10 cellular contexts compared by ENCODE assay signal in genomic region chr5:172185096-172185461, GRCh38. TPM values are rescaled to one million over a fixed set of nuclear protein-coding genes. Genes with fewer than 3 reads are reported as not detected.
DNase-seq lines count a peak whose midpoint lies in the region; ATAC-seq and TF ChIP-seq lines count a peak whose summit lies in the region.
"Had no signal": no experiment of that assay in that cellular context is flagged by ENCODE, and none has a peak within 500 bp of the region (broad histone marks: within the 10 kb centered on the region; RNA-seq: fewer than 3 reads in every experiment).

No MANE protein-coding gene starts in this region.

- no peak for TF ChIP-seq POLR2A in erythroblast (IDR thresholded peaks at IDR 0.05; ENCODE audit: low read length)

- H3K27me3 ChIP-seq in RWPE2 (ENCODE audit: insufficient read depth, poor library complexity, severe bottlenecking) = no peaks in the 10 kb centered on the region

- H3K4me3 Mint-ChIP-seq in endothelial cell (ENCODE audit: unreplicated experiment) = peak overlapping the region; percentile 71
- peak overlapping the region; percentile 97 for H3K4me3 Mint-ChIP-seq in stimulated activated memory B cell treated with anti-CD40 and anti-IgM and Interleukin-4, amounts not matched to agents 10 μg/mL and 1 μg/mL and 100 μg/mL, for 72 hours

- no peaks in the 10 kb centered on the region for H3K9me3 ChIP-seq in RWPE2 (ENCODE audit: severe bottlenecking)

- no peaks in the 10 kb centered on the region for H3K9me3 Mint-ChIP-seq in endothelial cell (ENCODE audit: unreplicated experiment)
- H3K9me3 Mint-ChIP-seq in stimulated activated memory B cell treated with anti-CD40 and anti-IgM and Interleukin-4, amounts not matched to agents 10 μg/mL and 1 μg/mL and 100 μg/mL, for 72 hours = no peaks in the 10 kb centered on the region

- peaks cover 7% of the 10 kb centered on the region for H3K36me3 Mint-ChIP-seq in endothelial cell (ENCODE audit: low read depth, unreplicated experiment)
- H3K36me3 Mint-ChIP-seq in stimulated activated memory B cell treated with anti-CD40 and anti-IgM and Interleukin-4, amounts not matched to agents 10 μg/mL and 1 μg/mL and 100 μg/mL, for 72 hours = peaks cover 41% of the 10 kb centered on the region

- H3K4me3 ChIP-seq in RWPE2 (ENCODE audit: severe bottlenecking) = no peak overlapping the region

- peak overlapping the region; percentile 72 for H3K27ac Mint-ChIP-seq in endothelial cell (ENCODE audit: unreplicated experiment)
- peak overlapping the region; percentile 89 for H3K27ac Mint-ChIP-seq in stimulated activated memory B cell treated with anti-CD40 and anti-IgM and Interleukin-4, amounts not matched to agents 10 μg/mL and 1 μg/mL and 100 μg/mL, for 72 hours

- peaks cover 7% of the 10 kb centered on the region for H3K27me3 Mint-ChIP-seq in endothelial cell (ENCODE audit: unreplicated experiment)
- H3K27me3 Mint-ChIP-seq in stimulated activated memory B cell treated with anti-CD40 and anti-IgM and Interleukin-4, amounts not matched to agents 10 μg/mL and 1 μg/mL and 100 μg/mL, for 72 hours = no peaks in the 10 kb centered on the region

- no peak for ATAC-seq in RWPE2 (ENCODE audit: low read depth)
- ATAC-seq in stimulated activated memory B cell treated with anti-CD40 and anti-IgM and Interleukin-4, amounts not matched to agents 10 μg/mL and 1 μg/mL and 100 μg/mL, for 72 hours = no peak

- TF ChIP-seq CTCF in RWPE2 (IDR thresholded peaks at IDR 0.05; ENCODE audit: poor library complexity, severe bottlenecking) = no peak
- TF ChIP-seq CTCF in endothelial cell (IDR thresholded peaks at IDR 0.05; ENCODE audit: unreplicated experiment) = no peak

- peaks cover 36% of the 10 kb centered on the region for H3K4me1 Mint-ChIP-seq in endothelial cell (ENCODE audit: unreplicated experiment)
- H3K4me1 Mint-ChIP-seq in stimulated activated memory B cell treated with anti-CD40 and anti-IgM and Interleukin-4, amounts not matched to agents 10 μg/mL and 1 μg/mL and 100 μg/mL, for 72 hours = peaks cover 48% of the 10 kb centered on the region

- peak; percentile 42 for DNase-seq in activated T-cell treated with anti-CD3 and anti-CD28 coated beads, Interleukin-2, amount 50 U/mL, for 1 hour
- DNase-seq in activated T-cell treated with anti-CD3 and anti-CD28 coated beads, Interleukin-2, amount 50 U/mL, for 48 hours = no peak
- no peak for DNase-seq in RWPE2 (ENCODE audit: low spot score)
- no peak for DNase-seq in endothelial cell (ENCODE audit: low spot score)
- no peak for DNase-seq in erythroblast (lab: John Stamatoyannopoulos, UW)
- no peak for DNase-seq in AG20443 (ENCODE audit: low spot score)
- no peak for DNase-seq in NCI-H526 (lab: John Stamatoyannopoulos, UW)
- DNase-seq: NCI-H2171 treated with DMSO at 0.1 percent for 48 hours had no signal

- peaks cover 17% of the 10 kb centered on the region for H3K4me1 ChIP-seq in RWPE2 (ENCODE audit: insufficient read depth, poor library complexity, severe bottlenecking)

- peak overlapping the region; percentile 77 for H3K27ac ChIP-seq in RWPE2 (ENCODE audit: poor library complexity, severe bottlenecking)

- H3K36me3 ChIP-seq in RWPE2 (ENCODE audit: low read depth) = 0 out of 2 replicates have a peak, but pooled peaks cover 4% of the 10 kb centered on the region

RNA-seq across cellular contexts. Expression of gene STK10, which starts 2.9 kb away (rescaled TPM):
- total RNA-seq in endothelial cell (ENCODE audit: unreplicated experiment) = 69.3 TPM

RNA-seq across cellular contexts. Expression of gene EFCAB9, which starts 8.9 kb away (rescaled TPM):
- not detected for total RNA-seq in endothelial cell (ENCODE audit: unreplicated experiment)
- total RNA-seq: pulmonary artery endothelial cell had no signal
